In genomic region chr4:36551697-36552214, GRCh38 we compare ENCODE assay signal across 10 cellular contexts.
A peak's percentile ranks its signal among the peaks of the same experiment; 100 is the strongest.
DNase-seq lines count a peak whose midpoint lies in the region; ATAC-seq and TF ChIP-seq lines count a peak whose summit lies in the region.
"Had no signal": no experiment of that assay in that cellular context is flagged by ENCODE, and none has a peak within 500 bp of the region (broad histone marks: within the 10 kb centered on the region; RNA-seq: fewer than 3 reads in every experiment).

No MANE protein-coding gene starts in this region.

- no peak for TF ChIP-seq CTCF in gastrocnemius medialis (IDR thresholded peaks at IDR 0.05 in 4 of 5, conservative IDR thresholded peaks at IDR 0.05 in 1 of 5)
- no peak for TF ChIP-seq CTCF in CD14-positive monocyte (IDR thresholded peaks at IDR 0.05)

- intact Hi-C loops in gastrocnemius medialis (cut with DNase I; ENCODE audit: low total_unique reads) (no loop called here), CD14-positive monocyte (cut with micrococcal nuclease) (no loop called here)

- ATAC-seq in GM18508 (IDR thresholded peaks at IDR 0.05; ENCODE audit: insufficient read depth, unreplicated experiment) (peak; percentile 96), GM21423 (IDR thresholded peaks at IDR 0.05; ENCODE audit: unreplicated experiment) (peak; percentile 95), HG03175 (IDR thresholded peaks at IDR 0.05; ENCODE audit: unreplicated experiment) (peak; percentile 94), gastrocnemius medialis (no peak)
- peak; percentile 71 for ATAC-seq in activated naive CD8-positive, alpha-beta T cell treated with anti-CD3 and anti-CD28 coated beads, Interleukin-2, amount 50 U/mL, for 24 hours

- H3K4me3 ChIP-seq in gastrocnemius medialis: no peak overlapping the region
- H3K4me3 ChIP-seq: thoracic aorta had no signal

- no peak for TF ChIP-seq POLR2A in gastrocnemius medialis (IDR thresholded peaks at IDR 0.05)

- in situ Hi-C loops in gastrocnemius medialis (cut with MboI; ENCODE audit: low sequenced_read_pairs in 4 of 4): no loop called here

- no peaks in the 10 kb centered on the region for H3K9me3 ChIP-seq in gastrocnemius medialis
- H3K9me3 ChIP-seq: thoracic aorta had no signal

- DNase-seq in activated naive CD8-positive, alpha-beta T cell treated with anti-CD3 and anti-CD28 coated beads, Interleukin-2, amount 50 U/mL, for 24 hours: no peak
- DNase-seq in gastrocnemius medialis: no peak
- DNase-seq in kidney tubule cell (ENCODE audit: low spot score): no peak
- no peak for DNase-seq in NCI-H524 treated with DMSO at 0.1 percent for 48 hours (lab: John Stamatoyannopoulos, UW)
- no peak for DNase-seq in CD14-positive monocyte (ENCODE audit: low spot score)
- DNase-seq: kidney had no signal

- H3K27ac ChIP-seq in gastrocnemius medialis: no peak overlapping the region
- H3K27ac ChIP-seq: thoracic aorta had no signal

- no peak overlapping the region for H3K4me3 Mint-ChIP-seq in activated naive CD8-positive, alpha-beta T cell treated with anti-CD3 and anti-CD28 coated beads, Interleukin-2, amount 50 U/mL, for 24 hours
- no peak overlapping the region for H3K4me3 Mint-ChIP-seq in CD14-positive monocyte

- H3K4me1 Mint-ChIP-seq in activated naive CD8-positive, alpha-beta T cell treated with anti-CD3 and anti-CD28 coated beads, Interleukin-2, amount 50 U/mL, for 24 hours: peaks cover 5% of the 10 kb centered on the region
- H3K4me1 Mint-ChIP-seq in CD14-positive monocyte: no peaks in the 10 kb centered on the region

- no peaks in the 10 kb centered on the region for H3K36me3 ChIP-seq in gastrocnemius medialis
- H3K36me3 ChIP-seq: thoracic aorta had no signal

- no peaks in the 10 kb centered on the region for H3K9me3 Mint-ChIP-seq in activated naive CD8-positive, alpha-beta T cell treated with anti-CD3 and anti-CD28 coated beads, Interleukin-2, amount 50 U/mL, for 24 hours
- H3K9me3 Mint-ChIP-seq in CD14-positive monocyte: no peaks in the 10 kb centered on the region

- no peaks in the 10 kb centered on the region for H3K27me3 Mint-ChIP-seq in activated naive CD8-positive, alpha-beta T cell treated with anti-CD3 and anti-CD28 coated beads, Interleukin-2, amount 50 U/mL, for 24 hours
- no peaks in the 10 kb centered on the region for H3K27me3 Mint-ChIP-seq in CD14-positive monocyte (ENCODE audit: low read depth in 3 of 3)

- no peaks in the 10 kb centered on the region for H3K4me1 ChIP-seq in gastrocnemius medialis

- H3K27ac Mint-ChIP-seq in activated naive CD8-positive, alpha-beta T cell treated with anti-CD3 and anti-CD28 coated beads, Interleukin-2, amount 50 U/mL, for 24 hours: no peak overlapping the region
- H3K27ac Mint-ChIP-seq in CD14-positive monocyte: no peak overlapping the region

- H3K36me3 Mint-ChIP-seq in activated naive CD8-positive, alpha-beta T cell treated with anti-CD3 and anti-CD28 coated beads, Interleukin-2, amount 50 U/mL, for 24 hours (ENCODE audit: low read depth): no peaks in the 10 kb centered on the region
- H3K36me3 Mint-ChIP-seq in CD14-positive monocyte: no peaks in the 10 kb centered on the region

- H3K27me3 ChIP-seq in gastrocnemius medialis: no peaks in the 10 kb centered on the region

Comparison
In these comparisons a context has a peak if more than half of its experiments do, and no peak if none do; other contexts are left out.
1. ATAC-seq: peak in GM18508 (single experiment), GM21423 (single experiment), HG03175 (single experiment) and activated naive CD8-positive, alpha-beta T cell treated with anti-CD3 and anti-CD28 coated beads, Interleukin-2, amount 50 U/mL, for 24 hours (single experiment); none in gastrocnemius medialis (0 of 2).